Comparison of ENCODE assay signal across 13 cellular contexts in the genomic region with DNA sequence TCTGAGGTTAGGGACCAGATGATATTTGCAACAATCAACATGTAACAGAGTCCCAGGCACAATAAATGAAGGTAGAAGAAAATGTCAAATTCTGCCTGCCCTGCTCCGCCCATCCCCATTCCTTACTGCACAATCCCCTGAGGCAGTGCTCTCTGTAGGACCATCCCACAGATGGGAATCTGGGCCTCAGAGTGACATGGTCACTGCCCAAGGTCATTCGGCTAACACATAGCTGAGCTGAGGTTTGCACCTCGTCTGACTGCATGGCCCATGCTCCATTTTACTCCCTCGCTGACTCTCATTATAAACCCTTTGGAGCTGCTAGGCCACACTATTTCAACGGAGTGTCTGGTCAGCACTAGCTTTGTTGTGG. TPM values are rescaled to one million over a fixed set of nuclear protein-coding genes. Genes with fewer than 3 reads are reported as not detected.
DNase-seq lines count a peak whose midpoint lies in the region; ATAC-seq and TF ChIP-seq lines count a peak whose summit lies in the region.
"Had no signal": no experiment of that assay in that cellular context is flagged by ENCODE, and none has a peak within 500 bp of the region (broad histone marks: within the 10 kb centered on the region; RNA-seq: fewer than 3 reads in every experiment).

No MANE protein-coding gene starts in this region.

- DNase-seq in Caco-2 = no peak
- peak; percentile 61 for DNase-seq in islet precursor cell
- DNase-seq in tibial nerve (ENCODE audit: low spot score in 2 of 2) = no peak
- DNase-seq: activated CD4-positive, alpha-beta T cell treated with anti-CD3 and anti-CD28 coated beads for 36 hours; activated T-cell treated with anti-CD3 and anti-CD28 coated beads, Interleukin-2, amount 50 U/mL, for 1 hour; glutamatergic neuron; NCI-H2107; NCI-H748 treated with DMSO at 0.1 percent for 48 hours; upper lobe of left lung had no signal

- no peak overlapping the region for H3K27ac ChIP-seq in tibial nerve

- BruUV-seq in Caco-2 (replicated peaks; lab: Mats Ljungman, UMichigan) = no TSS peak

- no peak overlapping the region for H3K4me3 Mint-ChIP-seq in Caco-2 (ENCODE audit: unreplicated experiment)
- H3K4me3 Mint-ChIP-seq: activated CD4-positive, alpha-beta T cell treated with anti-CD3 and anti-CD28 coated beads for 36 hours; T-helper 2 cell treated with Interferon-gamma antibody and Interleukin-4, amounts not matched to agents 5 μg/mL and 100 μg/mL, for 36 hours had no signal

- H3K36me3 Mint-ChIP-seq in Caco-2 (ENCODE audit: insufficient read depth, unreplicated experiment) = no peaks in the 10 kb centered on the region

- H3K27me3 Mint-ChIP-seq in Caco-2 (ENCODE audit: insufficient read depth, unreplicated experiment) = no peaks in the 10 kb centered on the region
- H3K27me3 Mint-ChIP-seq: activated CD4-positive, alpha-beta T cell treated with anti-CD3 and anti-CD28 coated beads for 36 hours had no signal

- H3K27ac Mint-ChIP-seq in Caco-2 (ENCODE audit: unreplicated experiment) = peak overlapping the region; percentile 8
- H3K27ac Mint-ChIP-seq: activated CD4-positive, alpha-beta T cell treated with anti-CD3 and anti-CD28 coated beads for 36 hours; T-helper 2 cell treated with Interferon-gamma antibody and Interleukin-4, amounts not matched to agents 5 μg/mL and 100 μg/mL, for 36 hours had no signal

- H3K9me3 Mint-ChIP-seq in Caco-2 (ENCODE audit: unreplicated experiment) = no peaks in the 10 kb centered on the region
- H3K9me3 Mint-ChIP-seq: T-helper 2 cell treated with Interferon-gamma antibody and Interleukin-4, amounts not matched to agents 5 μg/mL and 100 μg/mL, for 36 hours had no signal

- H3K4me3 ChIP-seq in Caco-2 (ENCODE audit: low read depth, low read length) (no peak overlapping the region), tibial nerve (no peak overlapping the region)
- H3K4me3 ChIP-seq: upper lobe of left lung had no signal

- CTCF ChIA-PET in Caco-2 (lab: Charles Lee) = interaction anchor here (0.6 to 2.6 kb wide), 2 partner anchors 13 to 29 kb away, joined by 3 to 15 read pairs; partner anchors contain the start of gene ANKRD2

- no peak for ATAC-seq in HG02678 (IDR thresholded peaks at IDR 0.05; ENCODE audit: unreplicated experiment)
- ATAC-seq: activated CD4-positive, alpha-beta T cell treated with anti-CD3 and anti-CD28 coated beads for 36 hours had no signal

- intact Hi-C loops in Caco-2 (cut with micrococcal nuclease; ENCODE audit: unreplicated experiment) = no loop called here

- H3K4me1 ChIP-seq in Caco-2 (peaks cover 25% of the 10 kb centered on the region), tibial nerve (peaks cover 0 to 17% (median 0%) of the 10 kb centered on the region in 4 donors)

- H3K9me3 ChIP-seq in Caco-2 (no peaks in the 10 kb centered on the region), tibial nerve (no peaks in the 10 kb centered on the region)
- H3K9me3 ChIP-seq: upper lobe of left lung had no signal

- peaks cover 10% of the 10 kb centered on the region for H3K4me1 Mint-ChIP-seq in Caco-2 (ENCODE audit: low read depth, unreplicated experiment)
- H3K4me1 Mint-ChIP-seq: activated CD4-positive, alpha-beta T cell treated with anti-CD3 and anti-CD28 coated beads for 36 hours had no signal

- TF ChIP-seq CTCF in Caco-2 (IDR thresholded peaks at IDR 0.05; ENCODE audit: insufficient read depth in 1 of 2, low read depth in 1 of 2, low read length in 1 of 2, severe bottlenecking in 1 of 2, unreplicated experiment in 1 of 2) (no peak), tibial nerve (IDR thresholded peaks at IDR 0.05) (no peak)

- WGBS in tibial nerve, 2 donors = 77 to 85% methylated on average over 5 of the region's 5 CpGs

- POLR2A ChIA-PET in Caco-2 (lab: Charles Lee) = no interaction called here

- no peak for TF ChIP-seq POLR2A in tibial nerve (IDR thresholded peaks at IDR 0.05)

- H3K27me3 ChIP-seq in Caco-2 (replicated peaks; ENCODE audit: control insufficient read depth, insufficient read depth, low read length) (no peaks in the 10 kb centered on the region), tibial nerve (no peaks in the 10 kb centered on the region)
- H3K27me3 ChIP-seq: upper lobe of left lung had no signal

- H3K36me3 ChIP-seq in Caco-2 (ENCODE audit: control insufficient read depth, insufficient read depth, low read length) (no peaks in the 10 kb centered on the region), tibial nerve (no peaks in the 10 kb centered on the region)
- H3K36me3 ChIP-seq: upper lobe of left lung had no signal

- no peak for TF ChIP-seq EP300 in tibial nerve (IDR thresholded peaks at IDR 0.05)

RNA-seq across cellular contexts. Expression of gene HOGA1, which starts 1.2 kb away (rescaled TPM):
- total RNA-seq in Caco-2 (2022) (0.50 and 0.67 TPM in 2 replicates), tibial nerve (10 to 100 TPM in 3 of 4 donors, 1 to 10 TPM in 1; 3.6 to 31.6 (median 25.3) TPM)
- total RNA-seq: activated CD4-positive, alpha-beta T cell treated with anti-CD3 and anti-CD28 coated beads for 36 hours had no signal

RNA-seq across cellular contexts. Expression of gene C10orf62, which starts 4.1 kb away (rescaled TPM):
- total RNA-seq in Caco-2 (2022) = not detected in 2 replicates
- 1 to 10 TPM; 1.1 to 1.7 (median 1.2) TPM for total RNA-seq in tibial nerve
- total RNA-seq: activated CD4-positive, alpha-beta T cell treated with anti-CD3 and anti-CD28 coated beads for 36 hours; chondrocyte; kidney epithelial cell had no signal

RNA-seq across cellular contexts. Expression of gene ANKRD2, which starts 12.8 kb away (rescaled TPM):
- total RNA-seq in Caco-2 (2022) (0.23 TPM in 1 of 2 replicates, not detected in the other), tibial nerve (1 to 10 TPM in 1 of 4 donors, under 1 TPM in 1, not detected in 2; 0.22 to 1.0 TPM)
- total RNA-seq: activated CD4-positive, alpha-beta T cell treated with anti-CD3 and anti-CD28 coated beads for 36 hours had no signal

RNA-seq across cellular contexts. Expression of gene MORN4, which starts 47.9 kb away (rescaled TPM):
- total RNA-seq in Caco-2 (2022) (9.7 and 12.6 TPM in 2 replicates), tibial nerve (1 to 10 TPM; 3.7 to 8.2 (median 7.1) TPM)

RNA-seq across cellular contexts. Expression of gene PI4K2A, which starts 55.0 kb away (rescaled TPM):
- total RNA-seq in Caco-2 (2022) = 26.1 and 27.3 TPM in 2 replicates
- total RNA-seq in tibial nerve = 10 to 100 TPM; 17.0 to 29.1 (median 21.0) TPM
